ENCODE assay signal across 17 cellular contexts in the genomic region with DNA sequence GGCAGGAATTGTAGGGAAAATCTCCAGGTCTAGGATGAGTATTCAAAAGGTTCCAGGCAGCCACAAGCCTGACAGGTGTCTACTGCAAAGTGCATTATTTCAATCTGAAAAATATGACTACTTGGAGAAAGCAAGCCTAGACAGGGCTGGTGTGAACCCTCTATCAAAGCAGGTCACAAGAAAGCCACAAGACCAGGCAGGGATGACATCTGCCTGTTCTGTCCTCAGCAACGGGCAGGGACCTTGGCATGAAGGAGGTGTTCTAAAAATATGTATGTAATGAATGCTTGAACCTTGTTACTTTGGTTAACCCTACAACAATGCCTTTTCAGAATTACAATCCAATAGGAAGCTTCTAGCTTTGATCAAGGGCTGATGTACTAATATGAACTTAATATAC. TPM values are rescaled to one million over a fixed set of nuclear protein-coding genes. Genes with fewer than 3 reads are reported as not detected.
DNase-seq lines count a peak whose midpoint lies in the region; ATAC-seq and TF ChIP-seq lines count a peak whose summit lies in the region.
"Had no signal": no experiment of that assay in that cellular context is flagged by ENCODE, and none has a peak within 500 bp of the region (broad histone marks: within the 10 kb centered on the region; RNA-seq: fewer than 3 reads in every experiment).

No MANE protein-coding gene starts in this region.

- intact Hi-C loops in gastrocnemius medialis (cut with DNase I; ENCODE audit: low total_unique reads), result loop anchor here (2.0 kb wide), 1 partner anchor 215 kb away; a partner anchor contains a TSS
- intact Hi-C loops in activated CD4-positive, alpha-beta memory T cell treated with anti-CD3 and anti-CD28 coated beads for 36 hours (cut with micrococcal nuclease), result no loop called here

- H3K4me1 Mint-ChIP-seq in stimulated activated memory B cell treated with anti-CD40 and anti-IgM and Interleukin-4, amounts not matched to agents 10 μg/mL and 1 μg/mL and 100 μg/mL, for 72 hours, result peaks cover 6% of the 10 kb centered on the region
- H3K4me1 Mint-ChIP-seq in activated CD4-positive, alpha-beta memory T cell treated with anti-CD3 and anti-CD28 coated beads for 36 hours (ENCODE audit: low read depth), result peaks cover 5% of the 10 kb centered on the region

- H3K9me2 ChIP-seq in Karpas-422 (replicated peaks; ENCODE audit: insufficient read depth, low read length), result no peaks in the 10 kb centered on the region

- no peaks in the 10 kb centered on the region for H3K36me3 ChIP-seq in Karpas-422 (ENCODE audit: insufficient read depth, low read length)
- H3K36me3 ChIP-seq in right atrium auricular region, result peaks cover 13% of the 10 kb centered on the region
- peaks cover 0 to 8% of the 10 kb centered on the region in 2 donors for H3K36me3 ChIP-seq in gastrocnemius medialis
- H3K36me3 ChIP-seq: BLaER1 treated with 17β-estradiol and CSF1 and Interleukin-3, amounts not matched to agents 10 nM and 100 nM had no signal

- H3K4me3 Mint-ChIP-seq in stimulated activated memory B cell treated with anti-CD40 and anti-IgM and Interleukin-4, amounts not matched to agents 10 μg/mL and 1 μg/mL and 100 μg/mL, for 72 hours, result no peak overlapping the region
- H3K4me3 Mint-ChIP-seq in activated CD4-positive, alpha-beta memory T cell treated with anti-CD3 and anti-CD28 coated beads for 36 hours, result no peak overlapping the region

- TF ChIP-seq CTCF in right atrium auricular region (IDR thresholded peaks at IDR 0.05) (no peak), gastrocnemius medialis (IDR thresholded peaks at IDR 0.05 in 4 of 5, conservative IDR thresholded peaks at IDR 0.05 in 1 of 5) (peak in 1 of 5 experiments; percentile 4)

- H3K27me3 ChIP-seq in Karpas-422 (ENCODE audit: low read length) (no peaks in the 10 kb centered on the region), right atrium auricular region (no peaks in the 10 kb centered on the region), gastrocnemius medialis (no peaks in the 10 kb centered on the region)
- H3K27me3 ChIP-seq: BLaER1 treated with 17β-estradiol and CSF1 and Interleukin-3, amounts not matched to agents 10 nM and 100 nM had no signal

- no peaks in the 10 kb centered on the region for H4K20me1 ChIP-seq in Karpas-422 (ENCODE audit: insufficient read depth, low read depth, low read length)
- H4K20me1 ChIP-seq: BLaER1 treated with 17β-estradiol and CSF1 and Interleukin-3, amounts not matched to agents 10 nM and 100 nM had no signal

- POLR2A ChIA-PET in activated CD4-positive, alpha-beta memory T cell treated with anti-CD3 and anti-CD28 coated beads for 36 hours (lab: Charles Lee), result no interaction called here

- H3K9me3 ChIP-seq in Karpas-422 (ENCODE audit: low read length) (no peaks in the 10 kb centered on the region), right atrium auricular region (no peaks in the 10 kb centered on the region), gastrocnemius medialis (no peaks in the 10 kb centered on the region)
- H3K9me3 ChIP-seq: A549; BLaER1 treated with 17β-estradiol and CSF1 and Interleukin-3, amounts not matched to agents 10 nM and 100 nM had no signal

- H3K4me3 ChIP-seq in Karpas-422 (ENCODE audit: low read length) (no peak overlapping the region), right atrium auricular region (peak overlapping the region in 1 of 2 donors; percentile 1), gastrocnemius medialis (peak overlapping the region in 1 of 4 donors; percentile 7)
- H3K4me3 ChIP-seq: A549; BLaER1 treated with 17β-estradiol and CSF1 and Interleukin-3, amounts not matched to agents 10 nM and 100 nM had no signal

- DNase-seq in Karpas-422, result peak; percentile 21
- peak; percentile 46 for DNase-seq in cerebellum (ENCODE audit: low spot score)
- no peak for DNase-seq in right atrium auricular region (ENCODE audit: low spot score)
- peak; percentile 86 to 91 for DNase-seq in gastrocnemius medialis
- no peak for DNase-seq in NOMO-1 treated with dmso at 0.1 percent for 144 hours (lab: John Stamatoyannopoulos, UW; ENCODE audit: unreplicated experiment)
- DNase-seq in activated CD4-positive, alpha-beta memory T cell treated with anti-CD3 and anti-CD28 coated beads for 36 hours, result no peak
- DNase-seq: CD8-positive, alpha-beta memory T cell; DMS79; GOT3; NCI-H187; NCI-H2171; NCI-H446; NCI-H69 had no signal

- no peak overlapping the region for H3K27ac Mint-ChIP-seq in stimulated activated memory B cell treated with anti-CD40 and anti-IgM and Interleukin-4, amounts not matched to agents 10 μg/mL and 1 μg/mL and 100 μg/mL, for 72 hours
- H3K27ac Mint-ChIP-seq in activated CD4-positive, alpha-beta memory T cell treated with anti-CD3 and anti-CD28 coated beads for 36 hours, result no peak overlapping the region

- H3K9ac ChIP-seq in Karpas-422 (ENCODE audit: low read length), result no peak overlapping the region
- H3K9ac ChIP-seq: BLaER1 treated with 17β-estradiol and CSF1 and Interleukin-3, amounts not matched to agents 10 nM and 100 nM had no signal

- CTCF ChIA-PET in activated CD4-positive, alpha-beta memory T cell treated with anti-CD3 and anti-CD28 coated beads for 36 hours (lab: Charles Lee), result interaction anchor here (1.2 to 1.6 kb wide), 2 partner anchors 13 to 31 kb away, joined by 3 to 6 read pairs; a partner anchor contains a TSS

- H3K4me1 ChIP-seq in Karpas-422 (ENCODE audit: low read length) (no peaks in the 10 kb centered on the region), right atrium auricular region (peaks cover 0 to 26% of the 10 kb centered on the region in 2 donors), gastrocnemius medialis (peaks cover 58 to 63% of the 10 kb centered on the region in 2 donors)
- H3K4me1 ChIP-seq: A549; BLaER1 treated with 17β-estradiol and CSF1 and Interleukin-3, amounts not matched to agents 10 nM and 100 nM had no signal

- ATAC-seq in gastrocnemius medialis, result peak; percentile 76 to 81
- no peak for ATAC-seq in stimulated activated memory B cell treated with anti-CD40 and anti-IgM and Interleukin-4, amounts not matched to agents 10 μg/mL and 1 μg/mL and 100 μg/mL, for 72 hours
- ATAC-seq: A549 had no signal

- H3K4me2 ChIP-seq in Karpas-422 (ENCODE audit: low read depth, low read length, poor library complexity, severe bottlenecking), result no peak overlapping the region
- H3K4me2 ChIP-seq: A549; BLaER1 treated with 17β-estradiol and CSF1 and Interleukin-3, amounts not matched to agents 10 nM and 100 nM had no signal

- TF ChIP-seq POLR2A in gastrocnemius medialis (IDR thresholded peaks at IDR 0.05), result peak; percentile 17 to 44

- no peaks in the 10 kb centered on the region for H3K9me3 Mint-ChIP-seq in stimulated activated memory B cell treated with anti-CD40 and anti-IgM and Interleukin-4, amounts not matched to agents 10 μg/mL and 1 μg/mL and 100 μg/mL, for 72 hours
- no peaks in the 10 kb centered on the region for H3K9me3 Mint-ChIP-seq in activated CD4-positive, alpha-beta memory T cell treated with anti-CD3 and anti-CD28 coated beads for 36 hours
- H3K9me3 Mint-ChIP-seq: CD8-positive, alpha-beta memory T cell had no signal

- no peaks in the 10 kb centered on the region for H3K79me2 ChIP-seq in Karpas-422 (ENCODE audit: low read length)

- H3K27me3 Mint-ChIP-seq in stimulated activated memory B cell treated with anti-CD40 and anti-IgM and Interleukin-4, amounts not matched to agents 10 μg/mL and 1 μg/mL and 100 μg/mL, for 72 hours, result peaks cover 24% of the 10 kb centered on the region
- H3K27me3 Mint-ChIP-seq in activated CD4-positive, alpha-beta memory T cell treated with anti-CD3 and anti-CD28 coated beads for 36 hours, result peaks cover 4% of the 10 kb centered on the region

- H3K36me3 Mint-ChIP-seq in stimulated activated memory B cell treated with anti-CD40 and anti-IgM and Interleukin-4, amounts not matched to agents 10 μg/mL and 1 μg/mL and 100 μg/mL, for 72 hours, result no peaks in the 10 kb centered on the region
- H3K36me3 Mint-ChIP-seq in activated CD4-positive, alpha-beta memory T cell treated with anti-CD3 and anti-CD28 coated beads for 36 hours, result peaks cover 4% of the 10 kb centered on the region
- H3K36me3 Mint-ChIP-seq: CD8-positive, alpha-beta memory T cell had no signal

- no peak overlapping the region for H2AFZ ChIP-seq in Karpas-422 (ENCODE audit: low read length)

- in situ Hi-C loops in gastrocnemius medialis (cut with MboI; ENCODE audit: low sequenced_read_pairs in 4 of 4), result loop anchor here in 2 of 4 donors (25.0 kb wide), 2 partner anchors 442 to 467 kb away; a partner anchor contains a TSS

- H3K27ac ChIP-seq in Karpas-422 (ENCODE audit: low read length) (no peak overlapping the region), right atrium auricular region (peak overlapping the region; percentile 91 to 95), gastrocnemius medialis (peak overlapping the region; percentile 92 to 100 (median 98))
- H3K27ac ChIP-seq: A549; BLaER1 treated with 17β-estradiol and CSF1 and Interleukin-3, amounts not matched to agents 10 nM and 100 nM had no signal

RNA-seq across cellular contexts. Expression of a gene that starts 1.2 kb away (rescaled TPM):
- total RNA-seq in Karpas-422 (2014; rRNA removed; shearing (Covaris generic); ENCODE audit: low replicate concordance), result not detected in 2 replicates
- not detected for total RNA-seq in cerebellum
- total RNA-seq in right atrium auricular region, result 100 to 1,000 TPM; 515 to 564 TPM
- total RNA-seq in gastrocnemius medialis, result 1,000 to 10,000 TPM in 1 of 4 donors, 100 to 1,000 TPM in 3; 597 to 1,192 (median 930) TPM
- not detected for total RNA-seq in activated CD4-positive, alpha-beta memory T cell treated with anti-CD3 and anti-CD28 coated beads for 36 hours
- total RNA-seq: CD8-positive, alpha-beta memory T cell; OCI-LY7 had no signal

RNA-seq across cellular contexts. Expression of a gene that starts 13.3 kb away (rescaled TPM):
- total RNA-seq in Karpas-422 (2014; rRNA removed; shearing (Covaris generic); ENCODE audit: low replicate concordance), result not detected in 2 replicates
- 2.0 TPM for total RNA-seq in cerebellum
- 1 to 10 TPM; 3.4 to 4.6 TPM for total RNA-seq in right atrium auricular region
- 1 to 10 TPM in 3 of 4 donors, under 1 TPM in 1; 0.65 to 3.0 (median 1.5) TPM for total RNA-seq in gastrocnemius medialis
- under 1 TPM; 0.17 to 0.19 TPM for total RNA-seq in activated CD4-positive, alpha-beta memory T cell treated with anti-CD3 and anti-CD28 coated beads for 36 hours

RNA-seq across cellular contexts. Expression of a gene that starts 30.0 kb away (rescaled TPM):
- 1.5 and 2.3 TPM in 2 replicates for total RNA-seq in Karpas-422 (2014; rRNA removed; shearing (Covaris generic); ENCODE audit: low replicate concordance)
- total RNA-seq in cerebellum (5.3 TPM), right atrium auricular region (1 to 10 TPM; 7.4 to 9.0 TPM), gastrocnemius medialis (10 to 100 TPM; 13.9 to 24.3 (median 19.4) TPM)
- 1 to 10 TPM; 5.5 to 6.4 TPM for total RNA-seq in activated CD4-positive, alpha-beta memory T cell treated with anti-CD3 and anti-CD28 coated beads for 36 hours

RNA-seq across cellular contexts. Expression of a gene that starts 36.2 kb away (rescaled TPM):
- total RNA-seq in Karpas-422 (2014; rRNA removed; shearing (Covaris generic); ENCODE audit: low replicate concordance), result not detected in 2 replicates
- total RNA-seq in cerebellum (not detected), right atrium auricular region (not detected), gastrocnemius medialis (not detected)
- total RNA-seq in activated CD4-positive, alpha-beta memory T cell treated with anti-CD3 and anti-CD28 coated beads for 36 hours, result not detected
- total RNA-seq: CD8-positive, alpha-beta memory T cell; OCI-LY7 had no signal

RNA-seq across cellular contexts. Expression of a gene that starts 42.6 kb away (rescaled TPM):
- total RNA-seq in Karpas-422 (2014; rRNA removed; shearing (Covaris generic); ENCODE audit: low replicate concordance), result not detected in 2 replicates
- total RNA-seq in cerebellum (4.4 TPM), right atrium auricular region (10 to 100 TPM; 23.4 to 84.7 TPM), gastrocnemius medialis (10 to 100 TPM in 1 of 4 donors, 1 to 10 TPM in 3; 4.6 to 14.4 (median 7.4) TPM)
- total RNA-seq in activated CD4-positive, alpha-beta memory T cell treated with anti-CD3 and anti-CD28 coated beads for 36 hours, result 1 to 10 TPM in 1 of 2 experiments, under 1 TPM in 1; 0.80 to 1.1 TPM

Comparison
In these comparisons a context has a peak if more than half of its experiments do, and no peak if none do; other contexts are left out.
1. DNase-seq: peak in Karpas-422 (single experiment), cerebellum (single experiment) and gastrocnemius medialis (2 of 2); none in right atrium auricular region (single experiment), NOMO-1 treated with dmso at 0.1 percent for 144 hours (single experiment) and activated CD4-positive, alpha-beta memory T cell treated with anti-CD3 and anti-CD28 coated beads for 36 hours (single experiment).
2. RNA of a gene that starts 1.2 kb away (total RNA-seq): 597 to 1,192 TPM in gastrocnemius medialis and 515 to 564 TPM in right atrium auricular region; not detected in Karpas-422, not detected in cerebellum (single experiment) and not detected in activated CD4-positive, alpha-beta memory T cell treated with anti-CD3 and anti-CD28 coated beads for 36 hours; every median in the first group is over 100 times any median in the second.